Comparison of ENCODE assay signal across 8 cellular contexts in the genomic region with DNA sequence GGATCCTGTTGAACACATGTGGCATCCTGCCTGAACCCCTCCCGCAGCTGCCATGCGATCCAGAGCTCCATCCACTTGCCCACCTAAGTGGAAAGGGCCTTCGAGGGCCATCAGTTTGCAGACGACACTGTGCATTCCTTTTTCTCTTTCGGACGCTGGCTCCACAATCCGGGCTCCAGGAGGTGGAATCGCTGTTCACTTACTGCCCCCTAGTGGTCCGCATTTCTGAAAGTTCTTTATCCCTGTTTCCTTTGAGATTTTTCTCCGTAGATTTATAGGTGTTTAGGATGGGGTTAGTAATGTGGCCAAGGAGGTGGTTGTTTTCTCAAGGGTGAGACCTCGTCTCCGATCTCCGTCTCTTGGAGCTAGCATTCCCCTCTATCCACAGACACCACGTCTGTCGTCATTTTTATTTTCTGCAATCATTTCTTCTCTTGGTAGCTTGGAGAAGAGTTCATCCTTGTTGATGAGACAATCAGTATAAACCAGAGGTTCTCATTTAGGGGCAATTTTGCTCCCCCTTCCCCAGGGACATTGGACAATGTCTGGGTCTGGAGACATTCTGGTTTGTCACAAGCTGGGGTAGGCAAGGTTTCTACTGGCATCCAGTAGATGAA.
DNase-seq lines count a peak whose midpoint lies in the region; ATAC-seq and TF ChIP-seq lines count a peak whose summit lies in the region.

No MANE protein-coding gene starts in this region.

- no peaks in the 10 kb centered on the region for H3K36me3 Mint-ChIP-seq in activated naive CD8-positive, alpha-beta T cell treated with anti-CD3 and anti-CD28 coated beads for 36 hours
- peaks cover 5% of the 10 kb centered on the region for H3K36me3 Mint-ChIP-seq in glutamatergic neuron (ENCODE audit: unreplicated experiment)

- intact Hi-C loops in posterior cingulate gyrus (cut with DNase I) = loop anchor here (2.0 to 5.0 kb wide), 2 partner anchors 312 to 524 kb away; a partner anchor contains a TSS

- H3K36me3 ChIP-seq in NT2/D1 (ENCODE audit: insufficient read depth, insufficient read length, low read length) = peaks cover 44% of the 10 kb centered on the region

- H3K27me3 Mint-ChIP-seq in activated naive CD8-positive, alpha-beta T cell treated with anti-CD3 and anti-CD28 coated beads for 36 hours = peaks cover 6% of the 10 kb centered on the region
- no peaks in the 10 kb centered on the region for H3K27me3 Mint-ChIP-seq in glutamatergic neuron (ENCODE audit: unreplicated experiment)

- peak overlapping the region; percentile 9 for H3K9ac ChIP-seq in NT2/D1 (ENCODE audit: insufficient read length, low read depth)

- H3K4me3 Mint-ChIP-seq in activated naive CD8-positive, alpha-beta T cell treated with anti-CD3 and anti-CD28 coated beads for 36 hours = no peak overlapping the region
- no peak overlapping the region for H3K4me3 Mint-ChIP-seq in glutamatergic neuron (ENCODE audit: unreplicated experiment)

- no peaks in the 10 kb centered on the region for H3K9me3 ChIP-seq in NT2/D1 (ENCODE audit: insufficient read depth, low read length)

- H3K4me1 Mint-ChIP-seq in activated naive CD8-positive, alpha-beta T cell treated with anti-CD3 and anti-CD28 coated beads for 36 hours = peaks cover 13% of the 10 kb centered on the region
- H3K4me1 Mint-ChIP-seq in glutamatergic neuron (ENCODE audit: low read depth, unreplicated experiment) = no peaks in the 10 kb centered on the region

- ATAC-seq in GM19395 (IDR thresholded peaks at IDR 0.05; ENCODE audit: unreplicated experiment) = peak; percentile 51
- no peak for ATAC-seq in HG03354 (IDR thresholded peaks at IDR 0.05; ENCODE audit: poor library complexity, severe bottlenecking, unreplicated experiment)

- no peak overlapping the region for H3K27ac Mint-ChIP-seq in activated naive CD8-positive, alpha-beta T cell treated with anti-CD3 and anti-CD28 coated beads for 36 hours
- H3K27ac Mint-ChIP-seq in glutamatergic neuron (ENCODE audit: unreplicated experiment) = no peak overlapping the region

- DNase-seq in CD1c-positive myeloid dendritic cell (ENCODE audit: extremely low spot score) = peak; percentile 20
- DNase-seq in NT2/D1 (ENCODE audit: low read depth, low spot score) = peak; percentile 55
- peak; percentile 19 for DNase-seq in activated naive CD8-positive, alpha-beta T cell treated with anti-CD3 and anti-CD28 coated beads for 36 hours
- peak; percentile 71 for DNase-seq in glutamatergic neuron
- DNase-seq in posterior cingulate gyrus = peak in 9 of 10 donors; percentile 39 to 92 (median 69)
- no peak for DNase-seq in cerebellar nuclear complex (lab: John Stamatoyannopoulos, UW)

- TF ChIP-seq CTCF in glutamatergic neuron (IDR thresholded peaks at IDR 0.05; ENCODE audit: partially characterized antibody, unreplicated experiment) = peak; percentile 87

- no peaks in the 10 kb centered on the region for H3K27me3 ChIP-seq in NT2/D1 (ENCODE audit: insufficient read depth, insufficient read length)

- peaks cover 2% of the 10 kb centered on the region for H3K4me1 ChIP-seq in NT2/D1 (ENCODE audit: insufficient read depth, insufficient read length)

- no peaks in the 10 kb centered on the region for H3K9me3 Mint-ChIP-seq in activated naive CD8-positive, alpha-beta T cell treated with anti-CD3 and anti-CD28 coated beads for 36 hours
- H3K9me3 Mint-ChIP-seq in glutamatergic neuron (ENCODE audit: unreplicated experiment) = no peaks in the 10 kb centered on the region

- H3K4me3 ChIP-seq in NT2/D1 (ENCODE audit: insufficient read length, low read depth) = no peak overlapping the region

Comparison
In these comparisons a context has a peak if more than half of its experiments do, and no peak if none do; other contexts are left out.
1. DNase-seq: peak in CD1c-positive myeloid dendritic cell (single experiment), NT2/D1 (single experiment), activated naive CD8-positive, alpha-beta T cell treated with anti-CD3 and anti-CD28 coated beads for 36 hours (single experiment), glutamatergic neuron (single experiment) and posterior cingulate gyrus (9 of 10); none in cerebellar nuclear complex (0 of 2).